In the genomic region with DNA sequence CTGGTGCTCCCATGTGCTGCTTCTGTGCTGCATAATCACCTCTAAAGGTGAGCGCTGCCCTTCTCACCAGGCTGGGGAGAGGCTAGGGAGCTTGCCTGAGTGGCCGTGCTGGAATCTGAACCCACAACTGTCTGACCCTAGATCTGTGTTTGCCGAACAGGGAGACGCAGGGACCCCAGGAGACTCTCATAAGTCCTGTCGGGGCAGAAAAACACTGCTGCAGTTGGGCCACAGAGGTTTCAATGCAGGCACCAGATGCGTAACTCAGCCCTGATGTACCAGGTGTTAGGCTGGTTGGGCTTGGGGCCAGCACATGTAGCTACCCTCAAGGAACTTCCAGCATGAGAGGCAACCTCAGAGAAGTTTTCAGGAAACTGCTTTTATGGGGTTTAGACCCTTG, we compare ENCODE assay signal across 18 cellular contexts. TPM values are rescaled to one million over a fixed set of nuclear protein-coding genes. Genes with fewer than 3 reads are reported as not detected.
DNase-seq lines count a peak whose midpoint lies in the region; ATAC-seq and TF ChIP-seq lines count a peak whose summit lies in the region.
"Had no signal": no experiment of that assay in that cellular context is flagged by ENCODE, and none has a peak within 500 bp of the region (broad histone marks: within the 10 kb centered on the region; RNA-seq: fewer than 3 reads in every experiment).

No MANE protein-coding gene starts in this region.

- ATAC-seq in GM21619 (IDR thresholded peaks at IDR 0.05; ENCODE audit: unreplicated experiment) (peak; percentile 14), GM21825 (IDR thresholded peaks at IDR 0.05; ENCODE audit: unreplicated experiment) (no peak)
- ATAC-seq: lower lobe of right lung had no signal

- H3K4me1 Mint-ChIP-seq in neural crest cell = peaks cover 33% of the 10 kb centered on the region

- H3K27ac Mint-ChIP-seq in neural crest cell (ENCODE audit: unreplicated experiment) = peak overlapping the region; percentile 10
- H3K27ac Mint-ChIP-seq: nephron progenitor cell had no signal

- H3K36me3 Mint-ChIP-seq in neural crest cell (ENCODE audit: low read depth) = no peaks in the 10 kb centered on the region

- DNase-seq in NCI-H146 (lab: John Stamatoyannopoulos, UW) (peak; percentile 34), NCI-H146 treated with DMSO at 0.1 percent for 48 hours (lab: John Stamatoyannopoulos, UW; ENCODE audit: unreplicated experiment) (no peak), T1000 (lab: John Stamatoyannopoulos, UW) (peak; percentile 48), neural crest cell (ENCODE audit: low read depth, low spot score) (no peak), midbrain (lab: John Stamatoyannopoulos, UW) (no peak), posterior cingulate gyrus (no peak)
- DNase-seq: 8988T; activated naive CD4-positive, alpha-beta T cell; effector CD8-positive, alpha-beta T cell; KG1; lower lobe of right lung; NCI-H526; stimulated activated CD4-positive, alpha-beta T cell treated with anti-CD3 and anti-CD28 coated beads, Interleukin-4, amount 100 ng/mL, for 24 hours; uterus had no signal

- no peaks in the 10 kb centered on the region for H3K9me3 Mint-ChIP-seq in neural crest cell
- H3K9me3 Mint-ChIP-seq: nephron progenitor cell had no signal

- no peak for TF ChIP-seq CTCF in neural crest cell (conservative IDR thresholded peaks at IDR 0.05)

- intact Hi-C loops in posterior cingulate gyrus (cut with DNase I) = no loop called here

- no peak overlapping the region for H3K4me3 Mint-ChIP-seq in neural crest cell
- H3K4me3 Mint-ChIP-seq: nephron progenitor cell had no signal

- peaks cover 6% of the 10 kb centered on the region for H3K27me3 Mint-ChIP-seq in neural crest cell (ENCODE audit: low read depth)

RNA-seq across cellular contexts. Expression of a gene that starts 49.5 kb away (rescaled TPM):
- not detected in 2 replicates for total RNA-seq in neural crest cell
- total RNA-seq: fibroblast of villous mesenchyme, lower lobe of right lung, uterus had no signal

Comparison
In these comparisons a context has a peak if more than half of its experiments do, and no peak if none do; other contexts are left out.
1. DNase-seq: peak in NCI-H146 (single experiment) and T1000 (single experiment); none in NCI-H146 treated with DMSO at 0.1 percent for 48 hours (single experiment), neural crest cell (single experiment), midbrain (single experiment) and posterior cingulate gyrus (0 of 10).